In genomic region chr3:195886181-195887141, GRCh38 we compare ENCODE assay signal across 10 cellular contexts. TPM values are rescaled to one million over a fixed set of nuclear protein-coding genes. Genes with fewer than 3 reads are reported as not detected.
DNase-seq lines count a peak whose midpoint lies in the region; FAIRE-seq and TF ChIP-seq lines count a peak whose summit lies in the region.
"Had no signal": no experiment of that assay in that cellular context is flagged by ENCODE, and none has a peak within 500 bp of the region (broad histone marks: within the 10 kb centered on the region; RNA-seq: fewer than 3 reads in every experiment).

No MANE protein-coding gene starts in this region.

- H3K27me3 ChIP-seq in MG63 (no peaks in the 10 kb centered on the region), Caco-2 (replicated peaks; ENCODE audit: control insufficient read depth, insufficient read depth, low read length) (no peaks in the 10 kb centered on the region)
- H3K27me3 ChIP-seq: breast epithelium had no signal

- FAIRE-seq in GM19239 (lab: Jason Lieb, UNC) = no peak

- CTCF ChIA-PET in Caco-2 (lab: Charles Lee) = interaction anchor here (1.2 kb wide), 1 partner anchor 8 kb away, joined by 5 read pairs; no protein-coding TSS in a partner anchor

- H3K36me3 ChIP-seq in MG63 = peaks cover 30% of the 10 kb centered on the region
- no peaks in the 10 kb centered on the region for H3K36me3 ChIP-seq in Caco-2 (ENCODE audit: control insufficient read depth, insufficient read depth, low read length)
- H3K36me3 ChIP-seq: breast epithelium had no signal

- no peaks in the 10 kb centered on the region for H3K9me3 ChIP-seq in MG63
- no peaks in the 10 kb centered on the region for H3K9me3 ChIP-seq in Caco-2
- H3K9me3 ChIP-seq: breast epithelium had no signal

- no peak for TF ChIP-seq CTCF in Caco-2 (IDR thresholded peaks at IDR 0.05; ENCODE audit: insufficient read depth in 1 of 2, low read depth in 1 of 2, low read length in 1 of 2, severe bottlenecking in 1 of 2, unreplicated experiment in 1 of 2)

- intact Hi-C loops in Caco-2 (cut with micrococcal nuclease; ENCODE audit: unreplicated experiment) = no loop called here

- no TSS peak for BruUV-seq in Caco-2 (replicated peaks; lab: Mats Ljungman, UMichigan)

- no peak overlapping the region for H3K27ac Mint-ChIP-seq in Caco-2 (ENCODE audit: unreplicated experiment)

- H3K4me3 ChIP-seq in MG63 = no peak overlapping the region
- no peak overlapping the region for H3K4me3 ChIP-seq in Caco-2 (ENCODE audit: low read depth, low read length)

- no peak overlapping the region for H3K4me3 Mint-ChIP-seq in Caco-2 (ENCODE audit: unreplicated experiment)

- no peaks in the 10 kb centered on the region for H3K4me1 Mint-ChIP-seq in Caco-2 (ENCODE audit: low read depth, unreplicated experiment)

- no peaks in the 10 kb centered on the region for H3K27me3 Mint-ChIP-seq in Caco-2 (ENCODE audit: insufficient read depth, unreplicated experiment)

- H3K9me3 Mint-ChIP-seq in Caco-2 (ENCODE audit: unreplicated experiment) = no peaks in the 10 kb centered on the region

- H3K36me3 Mint-ChIP-seq in Caco-2 (ENCODE audit: insufficient read depth, unreplicated experiment) = peaks cover 14% of the 10 kb centered on the region

- DNase-seq in MG63 (peak; percentile 67), dermis microvascular lymphatic vessel endothelial cell (ENCODE audit: low read depth in 2 of 2) (peak; percentile 78 to 94), kidney tubule cell (ENCODE audit: low spot score) (peak; percentile 51), stromal cell of bone marrow (ENCODE audit: low read depth) (peak; percentile 49), GM19239 (ENCODE audit: insufficient read length, low spot score) (no peak), Caco-2 (no peak), anterior cingulate cortex (lab: John Stamatoyannopoulos, UW) (no peak)
- no peak for DNase-seq in stimulated activated CD4-positive, alpha-beta T cell treated with anti-CD3 and anti-CD28 coated beads, Interleukin-4, amount 100 ng/mL, for 24 hours
- DNase-seq: stimulated activated CD4-positive, alpha-beta T cell treated with anti-CD3 and anti-CD28 coated beads, Interleukin-12 subunit alpha, Interleukin-12 subunit beta, amount 100 ng/mL, for 4 hours had no signal

- no peaks in the 10 kb centered on the region for H3K4me1 ChIP-seq in Caco-2
- H3K4me1 ChIP-seq: breast epithelium had no signal

- POLR2A ChIA-PET in Caco-2 (lab: Charles Lee) = no interaction called here

RNA-seq across cellular contexts. Expression of gene TNK2, which starts 21.9 kb away (rescaled TPM):
- total RNA-seq in MG63 (2014; rRNA removed; shearing (Covaris generic); ENCODE audit: low replicate concordance) = 6.3 and 22.2 TPM in 2 replicates
- total RNA-seq in dermis microvascular lymphatic vessel endothelial cell = 11.3 and 13.4 TPM in 2 replicates
- 36.0 and 37.9 TPM in 2 replicates for total RNA-seq in Caco-2 (2022)

Comparison
In these comparisons a context has a peak if more than half of its experiments do, and no peak if none do; other contexts are left out.
1. DNase-seq: peak in MG63 (single experiment), dermis microvascular lymphatic vessel endothelial cell (2 of 2), kidney tubule cell (single experiment) and stromal cell of bone marrow (single experiment); none in GM19239 (single experiment), Caco-2 (0 of 2), stimulated activated CD4-positive, alpha-beta T cell treated with anti-CD3 and anti-CD28 coated beads, Interleukin-4, amount 100 ng/mL, for 24 hours (single experiment) and anterior cingulate cortex (0 of 58).